In genomic region chr1:205630241-205630640, GRCh38 we compare ENCODE assay signal across 8 cellular contexts. TPM values are rescaled to one million over a fixed set of nuclear protein-coding genes. Genes with fewer than 3 reads are reported as not detected.
DNase-seq lines count a peak whose midpoint lies in the region; TF ChIP-seq lines count a peak whose summit lies in the region.

No MANE protein-coding gene starts in this region.

- peak overlapping the region; percentile 85 for H3K9ac ChIP-seq in adipocyte (ENCODE audit: low read length)

- H3K27ac Mint-ChIP-seq in activated naive CD4-positive, alpha-beta T cell treated with anti-CD3 and anti-CD28 coated beads, Interleukin-2, amount 10 ng/mL, durations not matched to agents 7 days and 5 days: peak overlapping the region; percentile 97
- H3K27ac Mint-ChIP-seq in type B pancreatic cell: peak overlapping the region; percentile 96

- TF ChIP-seq CTCF in kidney epithelial cell (IDR thresholded peaks at IDR 0.05; ENCODE audit: insufficient read depth, low read length, poor library complexity, severe bottlenecking) (no peak), type B pancreatic cell (conservative IDR thresholded peaks at IDR 0.05) (no peak)

- peaks cover 61% of the 10 kb centered on the region for H3K4me1 Mint-ChIP-seq in activated naive CD4-positive, alpha-beta T cell treated with anti-CD3 and anti-CD28 coated beads, Interleukin-2, amount 10 ng/mL, durations not matched to agents 7 days and 5 days
- peaks cover 29% of the 10 kb centered on the region for H3K4me1 Mint-ChIP-seq in type B pancreatic cell (ENCODE audit: unreplicated experiment)

- no peak for DNase-seq in activated naive CD4-positive, alpha-beta T cell treated with anti-CD3 and anti-CD28 coated beads, Interleukin-2, amount 10 ng/mL, durations not matched to agents 7 days and 5 days
- no peak for DNase-seq in activated naive CD4-positive, alpha-beta T cell treated with Interleukin-2 at 50 U/mL for 16 hours
- DNase-seq in adipocyte (ENCODE audit: low read depth): peak; percentile 66
- DNase-seq in kidney epithelial cell (ENCODE audit: low read depth): no peak
- no peak for DNase-seq in type B pancreatic cell (ENCODE audit: extremely low spot score, unreplicated experiment)
- no peak for DNase-seq in central memory CD4-positive, alpha-beta T cell
- DNase-seq in DMS 273 treated with DMSO at 0.1 percent for 48 hours (lab: John Stamatoyannopoulos, UW): no peak
- DNase-seq in SHP77 treated with DMSO at 0.1 percent for 48 hours (lab: John Stamatoyannopoulos, UW): no peak

- CTCF ChIA-PET in activated naive CD4-positive, alpha-beta T cell treated with anti-CD3 and anti-CD28 coated beads, Interleukin-2, amount 10 ng/mL, durations not matched to agents 7 days and 5 days (lab: Charles Lee): interaction anchor here (0.8 to 7.2 kb wide), 3 partner anchors 8 to 38 kb away, joined by 3 to 234 read pairs (median 72); no protein-coding TSS in a partner anchor

- no peaks in the 10 kb centered on the region for H3K27me3 ChIP-seq in adipocyte (replicated peaks; ENCODE audit: control insufficient read depth, insufficient read depth, low read length)
- no peaks in the 10 kb centered on the region for H3K27me3 ChIP-seq in kidney epithelial cell (ENCODE audit: control insufficient read depth, insufficient read depth, low read length)

- peaks cover 28% of the 10 kb centered on the region for H3K4me1 ChIP-seq in adipocyte (ENCODE audit: control insufficient read depth, insufficient read depth, low read length)

- no peaks in the 10 kb centered on the region for H3K27me3 Mint-ChIP-seq in activated naive CD4-positive, alpha-beta T cell treated with anti-CD3 and anti-CD28 coated beads, Interleukin-2, amount 10 ng/mL, durations not matched to agents 7 days and 5 days
- H3K27me3 Mint-ChIP-seq in type B pancreatic cell: no peaks in the 10 kb centered on the region

- no peaks in the 10 kb centered on the region for H3K9me3 ChIP-seq in adipocyte (ENCODE audit: control insufficient read depth, low read length)

- no peaks in the 10 kb centered on the region for H3K9me3 Mint-ChIP-seq in activated naive CD4-positive, alpha-beta T cell treated with anti-CD3 and anti-CD28 coated beads, Interleukin-2, amount 10 ng/mL, durations not matched to agents 7 days and 5 days
- no peaks in the 10 kb centered on the region for H3K9me3 Mint-ChIP-seq in type B pancreatic cell

- H3K36me3 ChIP-seq in adipocyte (ENCODE audit: control insufficient read depth, insufficient read depth, low read length, severe bottlenecking): no peaks in the 10 kb centered on the region
- peaks cover 1% of the 10 kb centered on the region for H3K36me3 ChIP-seq in kidney epithelial cell (ENCODE audit: control insufficient read depth, insufficient read depth, low read length)

- peak overlapping the region; percentile 92 for H3K4me3 ChIP-seq in adipocyte (ENCODE audit: low read length)
- H3K4me3 ChIP-seq in kidney epithelial cell (ENCODE audit: low read depth, low read length): peak overlapping the region; percentile 57

- peaks cover 38% of the 10 kb centered on the region for H3K36me3 Mint-ChIP-seq in activated naive CD4-positive, alpha-beta T cell treated with anti-CD3 and anti-CD28 coated beads, Interleukin-2, amount 10 ng/mL, durations not matched to agents 7 days and 5 days
- peaks cover 11% of the 10 kb centered on the region for H3K36me3 Mint-ChIP-seq in type B pancreatic cell

- peak overlapping the region; percentile 87 for H3K4me3 Mint-ChIP-seq in activated naive CD4-positive, alpha-beta T cell treated with anti-CD3 and anti-CD28 coated beads, Interleukin-2, amount 10 ng/mL, durations not matched to agents 7 days and 5 days
- H3K4me3 Mint-ChIP-seq in type B pancreatic cell: peak overlapping the region; percentile 97

RNA-seq across cellular contexts. Expression of gene ELK4, which starts 1.6 kb away (rescaled TPM):
- total RNA-seq in kidney epithelial cell (16.1 and 16.7 TPM in 2 replicates), type B pancreatic cell (ENCODE audit: low replicate concordance) (20.9 and 27.6 TPM in 2 replicates)

RNA-seq across cellular contexts. Expression of gene SLC45A3, which starts 50.1 kb away (rescaled TPM):
- total RNA-seq in kidney epithelial cell (8.5 and 9.3 TPM in 2 replicates), type B pancreatic cell (ENCODE audit: low replicate concordance) (3.9 and 4.2 TPM in 2 replicates)
